ENCODE assay signal across 1 cellular context in the genomic region with DNA sequence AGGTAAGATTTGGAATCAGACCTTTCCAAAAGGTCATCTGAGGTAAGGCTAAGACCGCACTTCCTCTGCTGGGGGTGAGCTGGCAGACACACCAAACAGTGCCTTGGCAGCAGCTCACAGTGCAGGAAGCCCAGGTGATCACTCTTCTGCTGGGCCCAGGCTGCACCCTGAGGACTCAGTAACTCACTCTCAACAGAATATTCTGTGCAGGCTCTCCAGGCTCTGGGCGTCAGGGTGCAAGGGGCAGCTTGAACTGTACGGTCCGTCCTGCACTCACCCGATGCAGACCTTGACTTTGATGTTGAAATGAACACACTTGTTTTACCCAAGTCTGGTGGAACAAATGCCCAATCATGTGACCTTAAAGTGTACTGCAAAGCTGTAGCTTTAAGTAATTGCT.
TF ChIP-seq lines count a peak whose summit lies in the region.

No MANE protein-coding gene starts in this region.

TF ChIP-seq in HepG2, 621 proteins besides CTCF, POLR2A, EP300 and RAD21 (continued from another document and continues in another):
- TF ChIP-seq CSRNP1 (CRISPR knock-in tag; IDR thresholded peaks at IDR 0.05) (no peak), ZNF331 (CRISPR knock-in tag; IDR thresholded peaks at IDR 0.05) (peak; percentile 46; the same call in 1 of the 2 replicates), THAP11 (CRISPR knock-in tag; IDR thresholded peaks at IDR 0.05) (0 out of 2 replicates have a peak, but pooled peaks have one; percentile 12), SP5 (CRISPR knock-in tag; IDR thresholded peaks at IDR 0.05; ENCODE audit: borderline replicate concordance, low read depth) (0 out of 2 replicates have a peak, but pooled peaks have one; percentile 14), ZNF264 (CRISPR knock-in tag; IDR thresholded peaks at IDR 0.05) (peak; percentile 26; the same call in 1 of the 2 replicates), KDM6A (CRISPR knock-in tag; IDR thresholded peaks at IDR 0.05; ENCODE audit: low read depth) (0 out of 2 replicates have a peak, but pooled peaks have one; percentile 21), HDAC2 (CRISPR knock-in tag; IDR thresholded peaks at IDR 0.05) (peak; percentile 55; the same call in 1 of the 2 replicates), FOXC1 (CRISPR knock-in tag; IDR thresholded peaks at IDR 0.05; ENCODE audit: borderline replicate concordance) (0 out of 2 replicates have a peak, but pooled peaks have one; percentile 43), RFX1 (IDR thresholded peaks at IDR 0.05) (no peak), FOSL2 (CRISPR knock-in tag; IDR thresholded peaks at IDR 0.05) (0 out of 2 replicates have a peak, but pooled peaks have one; percentile 13), ZNF670 (CRISPR knock-in tag; IDR thresholded peaks at IDR 0.05; ENCODE audit: borderline replicate concordance) (no peak), MYNN (CRISPR knock-in tag; IDR thresholded peaks at IDR 0.05; ENCODE audit: low read depth) (no peak), ZNF3 (CRISPR knock-in tag; IDR thresholded peaks at IDR 0.05) (no peak), ZNF563 (CRISPR knock-in tag; IDR thresholded peaks at IDR 0.05) (no peak), ZBTB3 (CRISPR knock-in tag; IDR thresholded peaks at IDR 0.05; ENCODE audit: borderline replicate concordance, low read depth) (no peak), IRF2 (CRISPR knock-in tag; IDR thresholded peaks at IDR 0.05) (0 out of 2 replicates have a peak, but pooled peaks have one; percentile 25), TGIF2 (CRISPR knock-in tag; IDR thresholded peaks at IDR 0.05) (no peak), GATAD2A (CRISPR knock-in tag; IDR thresholded peaks at IDR 0.05) (peak; percentile 58), CREB1 (IDR thresholded peaks at IDR 0.05) (no peak), CREB1 (CRISPR knock-in tag; IDR thresholded peaks at IDR 0.05) (0 out of 2 replicates have a peak, but pooled peaks have one; percentile 36), RBM22 (optimal IDR thresholded peaks at IDR 0.05; ENCODE audit: low read length) (peak; percentile 63), PHF21A (CRISPR knock-in tag; IDR thresholded peaks at IDR 0.05) (peak; percentile 64; the same call in 1 of the 2 replicates), NCOA2 (CRISPR knock-in tag; IDR thresholded peaks at IDR 0.05) (0 out of 2 replicates have a peak, but pooled peaks have one; percentile 31), ESRRA (CRISPR knock-in tag; IDR thresholded peaks at IDR 0.05; ENCODE audit: low read depth) (0 out of 2 replicates have a peak, but pooled peaks have one; percentile 47), TFE3 (CRISPR knock-in tag; IDR thresholded peaks at IDR 0.05) (peak; percentile 76), MYC (CRISPR knock-in tag; IDR thresholded peaks at IDR 0.05; ENCODE audit: borderline replicate concordance) (peak; percentile 21; the same call in 1 of the 2 replicates), SOX13 (IDR thresholded peaks at IDR 0.05) (no peak), SOX13 (CRISPR knock-in tag; conservative IDR thresholded peaks at IDR 0.05 in 1 of 2, IDR thresholded peaks at IDR 0.05 in 1 of 2) (peak in 1 of 2 experiments; percentile 56; a peak in 1 of 4 replicates)
- TF ChIP-seq, protein P1, sequence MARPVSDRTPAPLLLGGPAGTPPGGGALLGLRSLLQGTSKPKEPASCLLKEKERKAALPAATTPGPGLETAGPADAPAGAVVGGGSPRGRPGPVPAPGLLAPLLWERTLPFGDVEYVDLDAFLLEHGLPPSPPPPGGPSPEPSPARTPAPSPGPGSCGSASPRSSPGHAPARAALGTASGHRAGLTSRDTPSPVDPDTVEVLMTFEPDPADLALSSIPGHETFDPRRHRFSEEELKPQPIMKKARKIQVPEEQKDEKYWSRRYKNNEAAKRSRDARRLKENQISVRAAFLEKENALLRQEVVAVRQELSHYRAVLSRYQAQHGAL (CRISPR knock-in tag; IDR thresholded peaks at IDR 0.05; ENCODE audit: not compliant biosample characterization): no peak
- TF ChIP-seq, protein P2, sequence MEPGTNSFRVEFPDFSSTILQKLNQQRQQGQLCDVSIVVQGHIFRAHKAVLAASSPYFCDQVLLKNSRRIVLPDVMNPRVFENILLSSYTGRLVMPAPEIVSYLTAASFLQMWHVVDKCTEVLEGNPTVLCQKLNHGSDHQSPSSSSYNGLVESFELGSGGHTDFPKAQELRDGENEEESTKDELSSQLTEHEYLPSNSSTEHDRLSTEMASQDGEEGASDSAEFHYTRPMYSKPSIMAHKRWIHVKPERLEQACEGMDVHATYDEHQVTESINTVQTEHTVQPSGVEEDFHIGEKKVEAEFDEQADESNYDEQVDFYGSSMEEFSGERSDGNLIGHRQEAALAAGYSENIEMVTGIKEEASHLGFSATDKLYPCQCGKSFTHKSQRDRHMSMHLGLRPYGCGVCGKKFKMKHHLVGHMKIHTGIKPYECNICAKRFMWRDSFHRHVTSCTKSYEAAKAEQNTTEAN (CRISPR knock-in tag; conservative IDR thresholded peaks at IDR 0.05): peak; percentile 54; the same call in 1 of the 2 replicates
- TF ChIP-seq, protein P3, sequence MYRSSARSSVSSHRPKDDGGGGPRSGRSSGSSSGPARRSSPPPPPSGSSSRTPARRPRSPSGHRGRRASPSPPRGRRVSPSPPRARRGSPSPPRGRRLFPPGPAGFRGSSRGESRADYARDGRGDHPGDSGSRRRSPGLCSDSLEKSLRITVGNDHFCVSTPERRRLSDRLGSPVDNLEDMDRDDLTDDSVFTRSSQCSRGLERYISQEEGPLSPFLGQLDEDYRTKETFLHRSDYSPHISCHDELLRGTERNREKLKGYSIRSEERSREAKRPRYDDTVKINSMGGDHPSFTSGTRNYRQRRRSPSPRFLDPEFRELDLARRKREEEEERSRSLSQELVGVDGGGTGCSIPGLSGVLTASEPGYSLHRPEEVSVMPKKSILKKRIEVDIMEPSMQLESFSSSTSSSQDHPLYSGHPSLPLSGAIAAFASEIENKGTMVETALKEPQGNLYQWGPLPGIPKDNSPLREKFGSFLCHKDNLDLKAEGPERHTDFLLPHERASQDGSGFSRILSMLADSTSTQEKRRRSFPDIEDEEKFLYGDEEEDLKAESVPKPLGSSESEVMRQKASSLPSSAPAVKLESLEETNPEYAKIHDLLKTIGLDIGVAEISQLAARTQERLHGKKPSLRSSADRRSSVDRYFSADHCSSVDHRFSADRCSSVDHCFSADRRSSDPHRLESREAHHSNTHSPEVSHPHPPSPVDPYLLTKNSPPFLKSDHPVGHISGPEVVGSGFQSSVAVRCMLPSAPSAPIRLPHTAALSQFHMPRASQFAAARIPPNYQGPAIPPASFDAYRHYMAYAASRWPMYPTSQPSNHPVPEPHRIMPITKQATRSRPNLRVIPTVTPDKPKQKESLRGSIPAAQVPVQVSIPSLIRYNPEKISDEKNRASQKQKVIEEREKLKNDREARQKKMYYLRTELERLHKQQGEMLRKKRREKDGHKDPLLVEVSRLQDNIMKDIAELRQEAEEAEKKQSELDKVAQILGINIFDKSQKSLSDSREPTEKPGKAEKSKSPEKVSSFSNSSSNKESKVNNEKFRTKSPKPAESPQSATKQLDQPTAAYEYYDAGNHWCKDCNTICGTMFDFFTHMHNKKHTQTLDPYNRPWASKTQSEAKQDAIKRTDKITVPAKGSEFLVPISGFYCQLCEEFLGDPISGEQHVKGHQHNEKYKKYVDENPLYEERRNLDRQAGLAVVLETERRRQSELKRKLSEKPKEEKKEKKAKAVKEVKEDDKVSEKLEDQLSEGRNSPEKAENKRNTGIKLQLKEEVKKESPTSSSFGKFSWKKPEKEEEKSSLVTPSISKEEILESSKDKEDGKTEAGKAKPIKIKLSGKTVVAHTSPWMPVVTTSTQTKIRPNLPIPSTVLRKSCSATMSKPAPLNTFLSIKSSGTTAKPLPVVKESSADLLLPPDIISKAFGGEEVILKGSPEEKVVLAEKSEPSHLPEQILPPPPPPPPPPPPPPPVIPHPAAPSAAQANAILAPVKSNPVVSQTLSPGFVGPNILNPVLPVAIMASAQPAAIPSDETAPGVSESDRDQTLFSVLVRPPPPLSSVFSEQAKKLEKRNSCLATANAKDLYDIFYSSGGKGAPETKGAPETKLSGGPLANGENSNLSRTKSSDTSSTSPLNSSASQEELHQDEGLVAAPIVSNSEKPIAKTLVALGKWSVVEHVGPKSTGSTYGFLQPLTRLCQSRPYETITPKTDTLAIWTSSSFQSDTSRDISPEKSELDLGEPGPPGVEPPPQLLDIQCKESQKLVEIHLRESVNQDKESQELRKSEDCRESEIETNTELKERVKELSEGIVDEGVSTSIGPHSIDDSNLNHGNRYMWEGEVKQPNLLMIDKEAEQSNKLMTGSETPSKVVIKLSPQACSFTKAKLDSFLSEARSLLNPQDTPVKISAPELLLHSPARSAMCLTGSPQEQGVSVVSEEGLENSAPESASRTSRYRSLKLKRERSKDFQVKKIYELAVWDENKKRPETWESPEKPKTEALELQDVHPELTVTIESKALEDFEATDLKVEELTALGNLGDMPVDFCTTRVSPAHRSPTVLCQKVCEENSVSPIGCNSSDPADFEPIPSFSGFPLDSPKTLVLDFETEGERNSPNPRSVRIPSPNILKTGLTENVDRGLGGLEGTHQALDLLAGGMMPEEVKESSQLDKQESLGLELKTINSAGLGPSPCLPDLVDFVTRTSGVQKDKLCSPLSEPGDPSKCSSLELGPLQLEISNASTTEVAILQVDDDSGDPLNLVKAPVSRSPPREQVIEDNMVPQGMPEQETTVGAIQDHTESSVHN (CRISPR knock-in tag; IDR thresholded peaks at IDR 0.05): 0 out of 2 replicates have a peak, but pooled peaks have one; percentile 27
- TF ChIP-seq, protein P4, sequence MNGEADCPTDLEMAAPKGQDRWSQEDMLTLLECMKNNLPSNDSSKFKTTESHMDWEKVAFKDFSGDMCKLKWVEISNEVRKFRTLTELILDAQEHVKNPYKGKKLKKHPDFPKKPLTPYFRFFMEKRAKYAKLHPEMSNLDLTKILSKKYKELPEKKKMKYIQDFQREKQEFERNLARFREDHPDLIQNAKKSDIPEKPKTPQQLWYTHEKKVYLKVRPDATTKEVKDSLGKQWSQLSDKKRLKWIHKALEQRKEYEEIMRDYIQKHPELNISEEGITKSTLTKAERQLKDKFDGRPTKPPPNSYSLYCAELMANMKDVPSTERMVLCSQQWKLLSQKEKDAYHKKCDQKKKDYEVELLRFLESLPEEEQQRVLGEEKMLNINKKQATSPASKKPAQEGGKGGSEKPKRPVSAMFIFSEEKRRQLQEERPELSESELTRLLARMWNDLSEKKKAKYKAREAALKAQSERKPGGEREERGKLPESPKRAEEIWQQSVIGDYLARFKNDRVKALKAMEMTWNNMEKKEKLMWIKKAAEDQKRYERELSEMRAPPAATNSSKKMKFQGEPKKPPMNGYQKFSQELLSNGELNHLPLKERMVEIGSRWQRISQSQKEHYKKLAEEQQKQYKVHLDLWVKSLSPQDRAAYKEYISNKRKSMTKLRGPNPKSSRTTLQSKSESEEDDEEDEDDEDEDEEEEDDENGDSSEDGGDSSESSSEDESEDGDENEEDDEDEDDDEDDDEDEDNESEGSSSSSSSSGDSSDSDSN (CRISPR knock-in tag; IDR thresholded peaks at IDR 0.05): peak; percentile 43; the same call in 1 of the 2 replicates
- TF ChIP-seq, protein P5, sequence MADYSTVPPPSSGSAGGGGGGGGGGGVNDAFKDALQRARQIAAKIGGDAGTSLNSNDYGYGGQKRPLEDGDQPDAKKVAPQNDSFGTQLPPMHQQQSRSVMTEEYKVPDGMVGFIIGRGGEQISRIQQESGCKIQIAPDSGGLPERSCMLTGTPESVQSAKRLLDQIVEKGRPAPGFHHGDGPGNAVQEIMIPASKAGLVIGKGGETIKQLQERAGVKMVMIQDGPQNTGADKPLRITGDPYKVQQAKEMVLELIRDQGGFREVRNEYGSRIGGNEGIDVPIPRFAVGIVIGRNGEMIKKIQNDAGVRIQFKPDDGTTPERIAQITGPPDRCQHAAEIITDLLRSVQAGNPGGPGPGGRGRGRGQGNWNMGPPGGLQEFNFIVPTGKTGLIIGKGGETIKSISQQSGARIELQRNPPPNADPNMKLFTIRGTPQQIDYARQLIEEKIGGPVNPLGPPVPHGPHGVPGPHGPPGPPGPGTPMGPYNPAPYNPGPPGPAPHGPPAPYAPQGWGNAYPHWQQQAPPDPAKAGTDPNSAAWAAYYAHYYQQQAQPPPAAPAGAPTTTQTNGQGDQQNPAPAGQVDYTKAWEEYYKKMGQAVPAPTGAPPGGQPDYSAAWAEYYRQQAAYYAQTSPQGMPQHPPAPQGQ (CRISPR knock-in tag; IDR thresholded peaks at IDR 0.05; ENCODE audit: borderline replicate concordance): no peak
- TF ChIP-seq, protein P6, sequence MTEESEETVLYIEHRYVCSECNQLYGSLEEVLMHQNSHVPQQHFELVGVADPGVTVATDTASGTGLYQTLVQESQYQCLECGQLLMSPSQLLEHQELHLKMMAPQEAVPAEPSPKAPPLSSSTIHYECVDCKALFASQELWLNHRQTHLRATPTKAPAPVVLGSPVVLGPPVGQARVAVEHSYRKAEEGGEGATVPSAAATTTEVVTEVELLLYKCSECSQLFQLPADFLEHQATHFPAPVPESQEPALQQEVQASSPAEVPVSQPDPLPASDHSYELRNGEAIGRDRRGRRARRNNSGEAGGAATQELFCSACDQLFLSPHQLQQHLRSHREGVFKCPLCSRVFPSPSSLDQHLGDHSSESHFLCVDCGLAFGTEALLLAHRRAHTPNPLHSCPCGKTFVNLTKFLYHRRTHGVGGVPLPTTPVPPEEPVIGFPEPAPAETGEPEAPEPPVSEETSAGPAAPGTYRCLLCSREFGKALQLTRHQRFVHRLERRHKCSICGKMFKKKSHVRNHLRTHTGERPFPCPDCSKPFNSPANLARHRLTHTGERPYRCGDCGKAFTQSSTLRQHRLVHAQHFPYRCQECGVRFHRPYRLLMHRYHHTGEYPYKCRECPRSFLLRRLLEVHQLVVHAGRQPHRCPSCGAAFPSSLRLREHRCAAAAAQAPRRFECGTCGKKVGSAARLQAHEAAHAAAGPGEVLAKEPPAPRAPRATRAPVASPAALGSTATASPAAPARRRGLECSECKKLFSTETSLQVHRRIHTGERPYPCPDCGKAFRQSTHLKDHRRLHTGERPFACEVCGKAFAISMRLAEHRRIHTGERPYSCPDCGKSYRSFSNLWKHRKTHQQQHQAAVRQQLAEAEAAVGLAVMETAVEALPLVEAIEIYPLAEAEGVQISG (CRISPR knock-in tag; IDR thresholded peaks at IDR 0.05): peak; percentile 59
